In genomic region chr9:87671925-87672324, GRCh38 we compare ENCODE assay signal across 20 cellular contexts.
"Had no signal": no experiment of that assay in that cellular context is flagged by ENCODE, and none has a peak within 500 bp of the region (broad histone marks: within the 10 kb centered on the region; RNA-seq: fewer than 3 reads in every experiment).

No MANE protein-coding gene starts in this region.

- H3K4me2 ChIP-seq: KMS-11 had no signal

- H3K27me3 Mint-ChIP-seq: IgD-negative memory B cell had no signal

- H3K4me1 Mint-ChIP-seq: IgD-negative memory B cell had no signal

- H3K9ac ChIP-seq: KMS-11 had no signal

- H3K4me3 ChIP-seq: K562, SJSA1, SK-N-MC had no signal

- H3K4me3 Mint-ChIP-seq: IgD-negative memory B cell had no signal

- H3K27ac Mint-ChIP-seq: IgD-negative memory B cell had no signal

- H3K4me1 ChIP-seq: SJSA1 had no signal

- H3K9me3 Mint-ChIP-seq: IgD-negative memory B cell had no signal

- H3K36me3 Mint-ChIP-seq: IgD-negative memory B cell had no signal

- DNase-seq: Kasumi-1, MM.1S, NCI-H1092 treated with DMSO at 0.1 percent for 48 hours, NCI-H1436, NCI-H187 treated with DMSO at 0.1 percent for 48 hours, NCI-H2029 treated with DMSO at 0.1 percent for 48 hours, NCI-H2171 treated with DMSO at 0.1 percent for 48 hours, NCI-H2227 treated with DMSO at 0.1 percent for 48 hours, NCI-H524, NCI-H526 treated with DMSO at 0.1 percent for 48 hours, NCI-H748 treated with DMSO at 0.1 percent for 48 hours, Right ventricle myocardium superior, RPMI8226, SIG-M5 had no signal

- H3K27ac ChIP-seq: HL-60, KMS-11, SJSA1, SK-N-MC had no signal

- H3K27me3 ChIP-seq: SJSA1 had no signal

- H3K9me3 ChIP-seq: SJSA1 had no signal

- ATAC-seq: K562 had no signal
